Comparison of ENCODE assay signal across 2 cellular contexts in the genomic region with DNA sequence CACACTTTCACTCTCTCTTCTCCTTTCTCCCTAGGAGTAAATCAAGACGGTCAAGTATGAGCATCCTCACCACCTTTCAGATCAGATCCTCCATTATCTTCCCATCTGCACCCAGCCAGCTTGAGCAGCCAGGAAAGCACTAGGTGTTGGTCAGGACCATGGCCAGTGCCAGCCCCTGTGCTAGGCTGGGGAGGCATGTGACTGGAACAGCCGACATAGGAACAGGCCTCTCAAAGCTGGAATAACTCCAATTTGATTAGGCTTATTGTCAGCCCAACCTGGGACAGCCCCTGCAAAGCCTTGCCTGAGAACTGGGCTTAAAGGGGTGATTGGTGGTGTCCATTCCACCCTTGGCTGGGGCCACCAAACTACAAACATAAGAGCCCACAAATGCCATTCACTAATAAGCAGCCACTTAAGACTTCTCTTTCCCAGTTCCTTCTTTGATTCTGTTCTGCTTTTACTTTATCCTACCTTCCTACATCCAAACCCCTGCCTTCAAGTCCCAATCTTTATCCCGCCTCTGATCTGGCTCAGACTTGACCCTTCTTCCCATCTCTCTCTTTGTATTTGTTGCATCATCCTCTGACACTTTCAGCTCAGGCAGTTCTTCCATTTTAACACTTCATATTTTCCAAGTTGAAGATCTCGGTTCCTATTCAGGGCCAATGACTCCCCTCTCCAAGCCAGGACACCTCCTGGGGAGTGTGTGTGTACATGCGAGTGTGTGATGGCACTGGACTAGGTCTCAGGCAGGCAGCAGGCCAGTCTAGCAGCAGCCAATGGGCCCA.
TF ChIP-seq lines count a peak whose summit lies in the region.

No MANE protein-coding gene starts in this region.

TF ChIP-seq in PFSK-1, 5 proteins besides CTCF, POLR2A, EP300 and RAD21:
- no peak for TF ChIP-seq TAF1 (IDR thresholded peaks at IDR 0.05; ENCODE audit: borderline replicate concordance, insufficient read depth, low read length)
- TF ChIP-seq REST (IDR thresholded peaks at IDR 0.05; ENCODE audit: insufficient read depth in 1 of 2, low read depth in 2 of 2, low read length in 2 of 2), result peak; percentile 89 to 95

TF ChIP-seq in H1, 55 proteins besides CTCF, POLR2A, EP300 and RAD21:
- TF ChIP-seq PHF8 (conservative IDR thresholded peaks at IDR 0.05; ENCODE audit: low read depth, low read length), result no peak
- TF ChIP-seq SIN3A (conservative IDR thresholded peaks at IDR 0.05 in 1 of 2, IDR thresholded peaks at IDR 0.05 in 1 of 2; ENCODE audit: low read depth in 1 of 2, low read length in 2 of 2), result peak; percentile 45 to 66; a peak in 1 of 4 replicates
- TF ChIP-seq, protein P1, sequence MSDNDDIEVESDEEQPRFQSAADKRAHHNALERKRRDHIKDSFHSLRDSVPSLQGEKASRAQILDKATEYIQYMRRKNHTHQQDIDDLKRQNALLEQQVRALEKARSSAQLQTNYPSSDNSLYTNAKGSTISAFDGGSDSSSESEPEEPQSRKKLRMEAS (IDR thresholded peaks at IDR 0.05), result peak; percentile 76
- peak; percentile 38; the same call in 1 of the 2 replicates for TF ChIP-seq USF2 (IDR thresholded peaks at IDR 0.05; ENCODE audit: low read length)
